ENCODE assay signal across 8 cellular contexts in the genomic region with DNA sequence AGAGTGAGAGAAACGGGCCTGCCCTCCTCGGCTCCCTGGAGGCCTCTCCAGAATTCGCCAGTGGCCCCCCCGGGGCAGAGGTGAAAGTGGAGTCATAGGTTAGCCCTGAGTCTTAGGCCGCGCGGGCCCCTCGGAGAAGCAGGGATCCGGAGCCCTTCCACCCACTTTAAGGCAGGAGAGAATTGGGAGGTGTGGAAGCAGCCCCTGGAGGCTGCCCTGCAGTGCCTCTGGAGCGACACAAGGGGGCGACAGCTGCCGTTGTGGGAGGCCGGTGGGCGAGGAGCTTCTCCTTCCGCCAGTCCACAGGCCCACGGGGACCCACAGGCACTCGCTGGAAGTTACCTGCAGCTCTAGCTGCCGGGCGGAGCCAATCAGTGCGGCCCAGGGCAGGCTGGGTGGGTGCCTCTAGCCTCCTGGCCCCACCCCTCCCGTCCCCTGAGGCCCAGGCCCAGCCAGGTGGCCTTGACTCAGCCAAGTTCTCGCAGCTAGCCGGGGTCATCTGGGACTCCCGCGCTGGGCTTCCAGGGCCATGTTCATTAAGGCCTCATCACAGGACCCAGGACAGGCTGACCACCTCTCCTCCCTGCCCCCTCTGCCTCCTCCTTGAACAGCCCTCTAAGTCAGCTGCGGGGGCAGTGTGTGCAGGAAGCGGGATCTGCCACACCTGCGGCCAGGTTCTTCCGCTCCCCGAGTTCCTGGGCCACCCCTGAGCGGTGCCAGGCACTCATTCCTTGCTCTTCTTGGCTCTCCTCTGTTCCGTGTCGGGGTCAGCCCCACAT. TPM values are rescaled to one million over a fixed set of nuclear protein-coding genes. Genes with fewer than 3 reads are reported as not detected.
DNase-seq lines count a peak whose midpoint lies in the region; ATAC-seq and TF ChIP-seq lines count a peak whose summit lies in the region.

No MANE protein-coding gene starts in this region.

- H3K27me3 Mint-ChIP-seq in HFFc6 (ENCODE audit: insufficient read depth): no peaks in the 10 kb centered on the region; the same call in 1 of the 2 replicates

- WGBS in right lobe of liver (ENCODE audit: insufficient coverage, low coverage, low lambda C conversion rate, missing lambda C conversion rate): 60% methylated on average over 3 of the region's 33 CpGs

- no peak for TF ChIP-seq POLR2A in right lobe of liver (IDR thresholded peaks at IDR 0.05)

- ATAC-seq in right lobe of liver: peak in 3 of 4 donors; percentile 3 to 14 (median 11)
- no peak for ATAC-seq in GM21737 (IDR thresholded peaks at IDR 0.05; ENCODE audit: unreplicated experiment)
- ATAC-seq in HG03565 (IDR thresholded peaks at IDR 0.05; ENCODE audit: unreplicated experiment): no peak

- no peaks in the 10 kb centered on the region for H3K36me3 ChIP-seq in right lobe of liver

- intact Hi-C loops in right lobe of liver (cut with DNase I): no loop called here

- H3K9me3 Mint-ChIP-seq in HFFc6: no peaks in the 10 kb centered on the region

- H3K27me3 ChIP-seq in right lobe of liver: no peaks in the 10 kb centered on the region

- peaks cover 0 to 14% (median 5%) of the 10 kb centered on the region in 4 donors for H3K4me1 ChIP-seq in right lobe of liver

- DNase-seq in ACHN (peak; percentile 33), HFFc6 (no peak), cardiac fibroblast (ENCODE audit: low read depth in 2 of 2) (peak; percentile 58 to 60), right lobe of liver (no peak)
- peak; percentile 71 for DNase-seq in activated CD4-positive, CD25-positive, alpha-beta regulatory T cell treated with anti-CD3 and anti-CD28 coated beads, Interleukin-2, amount 50 U/mL, for 72 hours
- peak; percentile 43 to 52 for DNase-seq in stimulated activated CD8-positive, alpha-beta memory T cell treated with anti-CD3 and anti-CD28 coated beads, Interleukin-15, amount 100 ng/mL, for 4 hours (ENCODE audit: low read depth in 2 of 2)

- H3K4me3 ChIP-seq in cardiac fibroblast (replicated peaks in 1 of 2; ENCODE audit: low read depth in 2 of 2, low read length in 2 of 2) (no peak overlapping the region), right lobe of liver (no peak overlapping the region)

- H3K4me1 Mint-ChIP-seq in HFFc6 (ENCODE audit: low read depth): peaks cover 23% of the 10 kb centered on the region

- in situ Hi-C loops in ACHN (cut with HindIII; ENCODE audit: low pct_ligation_motif_present, low pct_unique_long_range_greater_than_20kb, low sequenced_read_pairs): no loop called here

- no peaks in the 10 kb centered on the region for H3K9me3 ChIP-seq in right lobe of liver

- no peak overlapping the region for H3K27ac Mint-ChIP-seq in HFFc6

- H3K27ac ChIP-seq in right lobe of liver: no peak overlapping the region

- TF ChIP-seq CTCF in HFFc6 (IDR thresholded peaks at IDR 0.05) (peak; percentile 89), cardiac fibroblast (IDR thresholded peaks at IDR 0.05; ENCODE audit: low read depth, low read length) (peak; percentile 96), right lobe of liver (IDR thresholded peaks at IDR 0.05) (peak; percentile 50 to 69 (median 54))

- H3K4me3 Mint-ChIP-seq in HFFc6: no peak overlapping the region

- H3K36me3 Mint-ChIP-seq in HFFc6 (ENCODE audit: low read depth): no peaks in the 10 kb centered on the region; the same call in 1 of the 2 replicates

RNA-seq across cellular contexts. Expression of a gene that starts 5.0 kb away (rescaled TPM):
- 10 to 100 TPM; 40.4 to 49.8 (median 46.2) TPM for total RNA-seq in HFFc6 (2021; fragmentation: NEBNext Ultra II Directional; extraction: Animal tissue kit (Norgen Biotek cat#: 25700))
- total RNA-seq in right lobe of liver: 10 to 100 TPM; 10.7 to 57.9 (median 16.0) TPM

RNA-seq across cellular contexts. Expression of a gene that starts 29.2 kb away (rescaled TPM):
- 10 to 100 TPM in 5 of 6 experiments, 1 to 10 TPM in 1; 9.7 to 22.9 (median 18.9) TPM for total RNA-seq in HFFc6 (2021; fragmentation: NEBNext Ultra II Directional; extraction: Animal tissue kit (Norgen Biotek cat#: 25700))
- 1 to 10 TPM in 5 of 6 experiments, under 1 TPM in 1; 0.35 to 6.4 (median 4.2) TPM for total RNA-seq in right lobe of liver

RNA-seq across cellular contexts. Expression of a gene that starts 39.3 kb away (rescaled TPM):
- total RNA-seq in HFFc6 (2021; fragmentation: NEBNext Ultra II Directional; extraction: Animal tissue kit (Norgen Biotek cat#: 25700)): not detected
- total RNA-seq in right lobe of liver: not detected

Comparison
In these comparisons a context has a peak if more than half of its experiments do, and no peak if none do; other contexts are left out.
1. DNase-seq: peak in ACHN (single experiment), activated CD4-positive, CD25-positive, alpha-beta regulatory T cell treated with anti-CD3 and anti-CD28 coated beads, Interleukin-2, amount 50 U/mL, for 72 hours (single experiment), cardiac fibroblast (2 of 2) and stimulated activated CD8-positive, alpha-beta memory T cell treated with anti-CD3 and anti-CD28 coated beads, Interleukin-15, amount 100 ng/mL, for 4 hours (2 of 2); none in HFFc6 (single experiment) and right lobe of liver (0 of 3).
2. ATAC-seq: peak in right lobe of liver (3 of 4); none in GM21737 (single experiment) and HG03565 (single experiment).
3. Peak in every context shown above with its lines, with median percentiles within 50 percentile points of each other: CTCF ChIP-seq.